23 cellular contexts compared by ENCODE assay signal in the genomic region with DNA sequence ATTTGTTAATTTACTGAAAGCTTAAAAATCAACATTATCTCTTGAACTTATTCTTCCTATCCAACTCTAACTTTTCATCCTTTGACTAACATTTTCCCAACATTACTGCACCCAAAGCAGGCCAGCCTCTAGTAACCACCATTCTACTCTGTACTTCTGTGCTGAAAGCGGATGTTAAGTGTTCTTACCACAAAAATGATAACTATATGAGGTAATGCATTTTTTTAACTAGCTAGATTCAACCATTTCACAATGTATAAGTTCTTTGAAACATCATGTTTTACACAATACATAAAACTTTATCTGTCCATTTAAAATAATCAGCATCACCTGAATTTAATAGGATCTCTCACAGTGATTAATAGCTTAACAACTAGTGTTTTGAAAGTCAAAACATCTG.
DNase-seq lines count a peak whose midpoint lies in the region; ATAC-seq, FAIRE-seq and TF ChIP-seq lines count a peak whose summit lies in the region.
"Had no signal": no experiment of that assay in that cellular context is flagged by ENCODE, and none has a peak within 500 bp of the region (broad histone marks: within the 10 kb centered on the region; RNA-seq: fewer than 3 reads in every experiment).

No MANE protein-coding gene starts in this region.

- H3K4me2 ChIP-seq in astrocyte (ENCODE audit: low read length) = peak overlapping the region; percentile 0
- H3K4me2 ChIP-seq: A549, KMS-11 had no signal

- no peaks in the 10 kb centered on the region for H3K27me3 Mint-ChIP-seq in astrocyte (ENCODE audit: low read depth, unreplicated experiment)
- H3K27me3 Mint-ChIP-seq: activated CD4-positive, alpha-beta T cell treated with anti-CD3 and anti-CD28 coated beads, Interleukin-2, amount 10 ng/mL, durations not matched to agents 7 days and 5 days; activated naive CD4-positive, alpha-beta T cell treated with anti-CD3 and anti-CD28 coated beads, Interleukin-2, amount 10 ng/mL, durations not matched to agents 7 days and 5 days; stimulated activated naive CD8-positive, alpha-beta T cell treated with anti-CD3 and anti-CD28 coated beads, Interleukin-15, amount 100 ng/mL, for 72 hours had no signal

- no peak overlapping the region for H3K4me3 Mint-ChIP-seq in astrocyte (ENCODE audit: unreplicated experiment)
- H3K4me3 Mint-ChIP-seq: activated CD4-positive, alpha-beta T cell treated with anti-CD3 and anti-CD28 coated beads, Interleukin-2, amount 10 ng/mL, durations not matched to agents 7 days and 5 days; activated naive CD4-positive, alpha-beta T cell treated with anti-CD3 and anti-CD28 coated beads, Interleukin-2, amount 10 ng/mL, durations not matched to agents 7 days and 5 days; neural crest cell; stimulated activated naive CD8-positive, alpha-beta T cell treated with anti-CD3 and anti-CD28 coated beads, Interleukin-15, amount 100 ng/mL, for 72 hours had no signal

- H3K27ac Mint-ChIP-seq in astrocyte (ENCODE audit: unreplicated experiment) = peak overlapping the region; percentile 73
- H3K27ac Mint-ChIP-seq: activated CD4-positive, alpha-beta T cell treated with anti-CD3 and anti-CD28 coated beads, Interleukin-2, amount 10 ng/mL, durations not matched to agents 7 days and 5 days; activated naive CD4-positive, alpha-beta T cell treated with anti-CD3 and anti-CD28 coated beads, Interleukin-2, amount 10 ng/mL, durations not matched to agents 7 days and 5 days; stimulated activated naive CD8-positive, alpha-beta T cell treated with anti-CD3 and anti-CD28 coated beads, Interleukin-15, amount 100 ng/mL, for 72 hours had no signal

- peak overlapping the region; percentile 27 for H3K9ac ChIP-seq in astrocyte (ENCODE audit: low read length)
- H3K9ac ChIP-seq: KMS-11 had no signal

- H3K27ac ChIP-seq in astrocyte (ENCODE audit: low read depth, low read length) (peak overlapping the region; percentile 29), vagina (no peak overlapping the region), body of pancreas (no peak overlapping the region), A673 (ENCODE audit: low read depth, low read length, poor library complexity, severe bottlenecking) (no peak overlapping the region)
- H3K27ac ChIP-seq: A549, breast epithelium, KMS-11, Peyer's patch, upper lobe of left lung had no signal

- H3K9me3 ChIP-seq in astrocyte (ENCODE audit: insufficient read depth, low read depth, low read length) = no peaks in the 10 kb centered on the region
- no peaks in the 10 kb centered on the region for H3K9me3 ChIP-seq in vagina
- H3K9me3 ChIP-seq in body of pancreas = no peaks in the 10 kb centered on the region
- no peaks in the 10 kb centered on the region for H3K9me3 ChIP-seq in A673 (ENCODE audit: low read depth, low read length, poor library complexity, severe bottlenecking)
- H3K9me3 ChIP-seq: A549, breast epithelium, Peyer's patch, upper lobe of left lung had no signal

- H3K36me3 ChIP-seq in astrocyte (ENCODE audit: insufficient read depth, low read length) = no peaks in the 10 kb centered on the region
- no peaks in the 10 kb centered on the region for H3K36me3 ChIP-seq in vagina
- no peaks in the 10 kb centered on the region for H3K36me3 ChIP-seq in body of pancreas (replicated peaks in 1 of 2; ENCODE audit: insufficient read depth in 1 of 2, low read depth in 2 of 2)
- no peaks in the 10 kb centered on the region for H3K36me3 ChIP-seq in A673 (ENCODE audit: insufficient read depth, low read length, poor library complexity, severe bottlenecking)
- H3K36me3 ChIP-seq: breast epithelium, Peyer's patch, upper lobe of left lung had no signal

- DNase-seq in AG04449 (ENCODE audit: low read depth, low spot score) = peak; percentile 61
- DNase-seq in astrocyte (ENCODE audit: low read depth) = peak; percentile 85
- DNase-seq in fibroblast of villous mesenchyme (ENCODE audit: low read depth) = peak; percentile 90
- DNase-seq in vagina (ENCODE audit: extremely low spot score in 2 of 2) = no peak
- no peak for DNase-seq in body of pancreas
- DNase-seq in A673 (ENCODE audit: low spot score) = no peak
- DNase-seq: activated CD4-positive, alpha-beta T cell treated with anti-CD3 and anti-CD28 coated beads, Interleukin-2, amount 10 ng/mL, durations not matched to agents 7 days and 5 days; activated naive CD4-positive, alpha-beta T cell treated with anti-CD3 and anti-CD28 coated beads, Interleukin-2, amount 10 ng/mL, durations not matched to agents 7 days and 5 days; hypothalamus; midbrain; NCI-H1092 treated with DMSO at 0.1 percent for 48 hours; NCI-H2107; Peyer's patch; stimulated activated naive CD8-positive, alpha-beta T cell treated with anti-CD3 and anti-CD28 coated beads, Interleukin-15, amount 100 ng/mL, for 72 hours; SW 1271; upper lobe of left lung had no signal

- H3K27me3 ChIP-seq in astrocyte (ENCODE audit: insufficient read depth, low read length) (no peaks in the 10 kb centered on the region), vagina (no peaks in the 10 kb centered on the region), body of pancreas (no peaks in the 10 kb centered on the region), A673 (replicated peaks; ENCODE audit: insufficient read depth, low read depth, low read length, poor library complexity) (no peaks in the 10 kb centered on the region)
- H3K27me3 ChIP-seq: breast epithelium, Peyer's patch, upper lobe of left lung had no signal

- TF ChIP-seq CTCF in AG04449 (IDR thresholded peaks at IDR 0.05; ENCODE audit: insufficient read depth, low read length, missing control alignments) = no peak
- no peak for TF ChIP-seq CTCF in astrocyte (IDR thresholded peaks at IDR 0.05; ENCODE audit: insufficient read depth, low read depth, low read length)
- no peak for TF ChIP-seq CTCF in fibroblast of villous mesenchyme (IDR thresholded peaks at IDR 0.05; ENCODE audit: insufficient read depth, low read depth, low read length)
- no peak for TF ChIP-seq CTCF in vagina (IDR thresholded peaks at IDR 0.05)
- TF ChIP-seq CTCF in body of pancreas (IDR thresholded peaks at IDR 0.05) = no peak
- no peak for TF ChIP-seq CTCF in A673 (conservative IDR thresholded peaks at IDR 0.05; ENCODE audit: low read depth, low read length)

- no peaks in the 10 kb centered on the region for H3K9me3 Mint-ChIP-seq in astrocyte (ENCODE audit: unreplicated experiment)
- H3K9me3 Mint-ChIP-seq: activated CD4-positive, alpha-beta T cell treated with anti-CD3 and anti-CD28 coated beads, Interleukin-2, amount 10 ng/mL, durations not matched to agents 7 days and 5 days; activated naive CD4-positive, alpha-beta T cell treated with anti-CD3 and anti-CD28 coated beads, Interleukin-2, amount 10 ng/mL, durations not matched to agents 7 days and 5 days; neural crest cell had no signal

- H3K4me3 ChIP-seq in AG04449 (ENCODE audit: low read depth, low read length) = no peak overlapping the region
- no peak overlapping the region for H3K4me3 ChIP-seq in astrocyte (ENCODE audit: insufficient read depth, low read depth, low read length)
- no peak overlapping the region for H3K4me3 ChIP-seq in fibroblast of villous mesenchyme (ENCODE audit: low read depth, low read length)
- H3K4me3 ChIP-seq in vagina = no peak overlapping the region
- no peak overlapping the region for H3K4me3 ChIP-seq in body of pancreas
- H3K4me3 ChIP-seq in A673 (ENCODE audit: low read depth, low read length, poor library complexity, severe bottlenecking) = no peak overlapping the region
- H3K4me3 ChIP-seq: A549, breast epithelium, Peyer's patch, upper lobe of left lung had no signal

- H3K4me1 Mint-ChIP-seq in astrocyte (ENCODE audit: low read depth, unreplicated experiment) = peaks cover 4% of the 10 kb centered on the region
- H3K4me1 Mint-ChIP-seq: activated CD4-positive, alpha-beta T cell treated with anti-CD3 and anti-CD28 coated beads, Interleukin-2, amount 10 ng/mL, durations not matched to agents 7 days and 5 days; activated naive CD4-positive, alpha-beta T cell treated with anti-CD3 and anti-CD28 coated beads, Interleukin-2, amount 10 ng/mL, durations not matched to agents 7 days and 5 days; neural crest cell; stimulated activated naive CD8-positive, alpha-beta T cell treated with anti-CD3 and anti-CD28 coated beads, Interleukin-15, amount 100 ng/mL, for 72 hours had no signal

- peak; percentile 73 for FAIRE-seq in astrocyte (lab: Jason Lieb, UNC)
- FAIRE-seq: H1 had no signal

- no TSS peak for BruUV-seq in A673 (replicated peaks; lab: Mats Ljungman, UMichigan)

- WGBS in body of pancreas, 2 donors = 71 to 82% methylated on average over 1 of the region's 1 CpG

- H4K20me1 ChIP-seq in astrocyte (ENCODE audit: insufficient read depth, low read length) = no peaks in the 10 kb centered on the region

- POLR2A ChIA-PET in AG04449 (lab: Yijun Ruan, JAX) = no interaction called here
- POLR2A ChIA-PET in A673 (lab: Charles Lee; ENCODE audit: low non-redundant PET) = no interaction called here

- H2AFZ ChIP-seq in astrocyte (ENCODE audit: low read depth, low read length) = no peak overlapping the region

- peak; percentile 56 for ATAC-seq in GM19351 (IDR thresholded peaks at IDR 0.05; ENCODE audit: unreplicated experiment)
- ATAC-seq in HG02571 (IDR thresholded peaks at IDR 0.05; ENCODE audit: unreplicated experiment) = no peak
- no peak for ATAC-seq in body of pancreas
- ATAC-seq: A549; stimulated activated naive CD8-positive, alpha-beta T cell treated with anti-CD3 and anti-CD28 coated beads, Interleukin-15, amount 100 ng/mL, for 72 hours had no signal

- intact Hi-C loops in vagina (cut with DNase I) = no loop called here
- intact Hi-C loops in body of pancreas (cut with DNase I) = no loop called here
- intact Hi-C loops in A673 (cut with micrococcal nuclease; ENCODE audit: unreplicated experiment) = no loop called here

- CTCF ChIA-PET in AG04449 (lab: Yijun Ruan, JAX) (no interaction called here), A673 (lab: Charles Lee) (no interaction called here)

- H3K4me1 ChIP-seq in astrocyte (ENCODE audit: insufficient read depth, low read length) (peaks cover 10% of the 10 kb centered on the region), vagina (no peaks in the 10 kb centered on the region), body of pancreas (no peaks in the 10 kb centered on the region), A673 (ENCODE audit: insufficient read depth, low read length, poor library complexity, severe bottlenecking) (no peaks in the 10 kb centered on the region)
- H3K4me1 ChIP-seq: breast epithelium, Peyer's patch, upper lobe of left lung had no signal

- TF ChIP-seq POLR2A in vagina (IDR thresholded peaks at IDR 0.05) (no peak), body of pancreas (IDR thresholded peaks at IDR 0.05) (no peak)

- no peaks in the 10 kb centered on the region for H3K36me3 Mint-ChIP-seq in astrocyte (ENCODE audit: low read depth, unreplicated experiment)
- H3K36me3 Mint-ChIP-seq: activated naive CD4-positive, alpha-beta T cell treated with anti-CD3 and anti-CD28 coated beads, Interleukin-2, amount 10 ng/mL, durations not matched to agents 7 days and 5 days had no signal

- no peaks in the 10 kb centered on the region for H3K79me2 ChIP-seq in astrocyte (ENCODE audit: insufficient read depth, low read length)

Comparison
In these comparisons a context has a peak if more than half of its experiments do, and no peak if none do; other contexts are left out.
1. DNase-seq: peak in AG04449 (single experiment), astrocyte (single experiment) and fibroblast of villous mesenchyme (single experiment); none in vagina (0 of 2), body of pancreas (0 of 4) and A673 (single experiment).